ENCODE assay signal across 1 cellular context in genomic region chr12:47819902-47820630, GRCh38.
A peak's percentile ranks its signal among the peaks of the same experiment; 100 is the strongest.
TF ChIP-seq lines count a peak whose summit lies in the region.

TSS of gene HDAC7 (minus strand) at chr12:47819903. CDS start at chr12:47819785, 118 bp downstream.

TF ChIP-seq in HepG2, 621 proteins besides CTCF, POLR2A, EP300 and RAD21 (continued from another document and continues in another):
- TF ChIP-seq BCLAF1 (IDR thresholded peaks at IDR 0.05) (no peak), JARID2 (CRISPR knock-in tag; IDR thresholded peaks at IDR 0.05; ENCODE audit: insufficient replicate concordance) (no peak), ATAD3A (CRISPR knock-in tag; IDR thresholded peaks at IDR 0.05) (no peak), ZNF703 (CRISPR knock-in tag; IDR thresholded peaks at IDR 0.05; ENCODE audit: borderline replicate concordance) (no peak), KAT8 (CRISPR knock-in tag; IDR thresholded peaks at IDR 0.05) (peak; percentile 13; the same call in 1 of the 2 replicates), ZNF879 (CRISPR knock-in tag; IDR thresholded peaks at IDR 0.05) (no peak), ARNT2 (CRISPR knock-in tag; IDR thresholded peaks at IDR 0.05; ENCODE audit: low read depth) (0 out of 2 replicates have a peak, but pooled peaks have one; percentile 5), CCAR2 (optimal IDR thresholded peaks at IDR 0.05; ENCODE audit: low read depth, low read length) (no peak), ZBTB26 (CRISPR knock-in tag; IDR thresholded peaks at IDR 0.05; ENCODE audit: borderline replicate concordance) (no peak), TMF1 (CRISPR knock-in tag; IDR thresholded peaks at IDR 0.05; ENCODE audit: low read depth) (no peak), SP4 (CRISPR knock-in tag; IDR thresholded peaks at IDR 0.05) (peak; percentile 44), MYC (CRISPR knock-in tag; IDR thresholded peaks at IDR 0.05; ENCODE audit: borderline replicate concordance) (peak; percentile 67; the same call in 1 of the 2 replicates), ZNF367 (CRISPR knock-in tag; IDR thresholded peaks at IDR 0.05; ENCODE audit: borderline replicate concordance) (no peak), HBP1 (CRISPR knock-in tag; IDR thresholded peaks at IDR 0.05; ENCODE audit: low read depth) (no peak), DDIT3 (CRISPR knock-in tag; IDR thresholded peaks at IDR 0.05) (no peak), HMGA1 (CRISPR knock-in tag; conservative IDR thresholded peaks at IDR 0.05) (no peak), ZNF713 (CRISPR knock-in tag; IDR thresholded peaks at IDR 0.05) (no peak), ZBTB42 (CRISPR knock-in tag; IDR thresholded peaks at IDR 0.05) (no peak), ZFP36L2 (CRISPR knock-in tag; IDR thresholded peaks at IDR 0.05) (no peak), CHD2 (IDR thresholded peaks at IDR 0.05; ENCODE audit: low read depth, low read length) (no peak), ZNF207 (IDR thresholded peaks at IDR 0.05; ENCODE audit: borderline replicate concordance) (no peak), TRAFD1 (CRISPR knock-in tag; IDR thresholded peaks at IDR 0.05; ENCODE audit: borderline replicate concordance) (no peak), NCOA1 (CRISPR knock-in tag; IDR thresholded peaks at IDR 0.05) (no peak), ZFP82 (CRISPR knock-in tag; IDR thresholded peaks at IDR 0.05; ENCODE audit: borderline replicate concordance) (no peak), HDAC2 (CRISPR knock-in tag; IDR thresholded peaks at IDR 0.05) (no peak), ZSCAN31 (CRISPR knock-in tag; IDR thresholded peaks at IDR 0.05; ENCODE audit: low read depth) (no peak), SNAI1 (CRISPR knock-in tag; IDR thresholded peaks at IDR 0.05; ENCODE audit: borderline replicate concordance) (no peak), ZBTB39 (CRISPR knock-in tag; IDR thresholded peaks at IDR 0.05) (no peak), PITX1 (CRISPR knock-in tag; IDR thresholded peaks at IDR 0.05) (no peak), ZNF282 (IDR thresholded peaks at IDR 0.05; ENCODE audit: partially characterized antibody) (no peak), PAWR (CRISPR knock-in tag; IDR thresholded peaks at IDR 0.05; ENCODE audit: borderline replicate concordance) (no peak), DNMT3B (CRISPR knock-in tag; conservative IDR thresholded peaks at IDR 0.05) (0 out of 2 replicates have a peak, but pooled peaks have one; percentile 14), ZNF441 (CRISPR knock-in tag; IDR thresholded peaks at IDR 0.05; ENCODE audit: borderline replicate concordance) (no peak), ARID5B (CRISPR knock-in tag; IDR thresholded peaks at IDR 0.05) (no peak; the same call in 1 of the 2 replicates), MLLT10 (CRISPR knock-in tag; IDR thresholded peaks at IDR 0.05) (no peak), FOSL1 (CRISPR knock-in tag; IDR thresholded peaks at IDR 0.05; ENCODE audit: borderline replicate concordance) (no peak), CBX2 (IDR thresholded peaks at IDR 0.05; ENCODE audit: low read depth, low read length) (no peak), CBX2 (CRISPR knock-in tag; IDR thresholded peaks at IDR 0.05; ENCODE audit: low read depth) (no peak), ZNF704 (CRISPR knock-in tag; IDR thresholded peaks at IDR 0.05; ENCODE audit: borderline replicate concordance) (no peak), ZNF30 (CRISPR knock-in tag; IDR thresholded peaks at IDR 0.05) (no peak), ETV6 (CRISPR knock-in tag; conservative IDR thresholded peaks at IDR 0.05) (no peak), SNAPC5 (CRISPR knock-in tag; IDR thresholded peaks at IDR 0.05; ENCODE audit: borderline replicate concordance) (no peak), PBX3 (CRISPR knock-in tag; IDR thresholded peaks at IDR 0.05; ENCODE audit: borderline replicate concordance) (no peak), ZBTB20 (CRISPR knock-in tag; IDR thresholded peaks at IDR 0.05; ENCODE audit: borderline replicate concordance, low read depth) (no peak), POGK (CRISPR knock-in tag; conservative IDR thresholded peaks at IDR 0.05) (no peak), POGZ (CRISPR knock-in tag; IDR thresholded peaks at IDR 0.05) (no peak), PLRG1 (conservative IDR thresholded peaks at IDR 0.05) (no peak), HOXD1 (CRISPR knock-in tag; IDR thresholded peaks at IDR 0.05) (no peak)
